ENCODE assay signal across 14 cellular contexts in the genomic region with DNA sequence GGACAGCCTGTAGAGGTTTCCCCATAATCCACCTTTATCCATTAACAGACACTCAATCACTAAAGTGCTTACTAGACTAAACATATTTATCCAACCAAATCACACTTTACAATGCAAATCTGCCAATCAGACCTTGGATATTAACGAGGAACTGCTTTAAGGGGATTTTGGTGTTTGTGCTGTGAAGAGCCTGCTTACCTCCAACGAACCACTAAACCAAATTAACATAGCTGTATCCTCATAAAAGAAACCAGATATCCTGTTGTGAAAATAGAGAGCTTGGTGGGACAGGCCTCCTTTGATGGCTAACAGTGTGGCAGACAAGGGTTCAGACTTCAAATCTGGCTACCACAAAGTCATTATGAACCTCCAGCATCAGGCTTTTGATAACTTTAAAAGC.
DNase-seq lines count a peak whose midpoint lies in the region; TF ChIP-seq lines count a peak whose summit lies in the region.
"Had no signal": no experiment of that assay in that cellular context is flagged by ENCODE, and none has a peak within 500 bp of the region (broad histone marks: within the 10 kb centered on the region; RNA-seq: fewer than 3 reads in every experiment).

No MANE protein-coding gene starts in this region.

- DNase-seq in DMS79 treated with DMSO at 0.1 percent for 48 hours (lab: John Stamatoyannopoulos, UW) (peak; percentile 61), HEK293T (ENCODE audit: extremely low spot score) (peak; percentile 9), NCI-H526 (lab: John Stamatoyannopoulos, UW) (peak; percentile 79 to 92), nephron progenitor cell (no peak), hypothalamus (lab: John Stamatoyannopoulos, UW) (no peak), amygdala (lab: John Stamatoyannopoulos, UW) (no peak), chondrocyte (ENCODE audit: low spot score) (no peak)
- DNase-seq: COR-L47, GM23248, NCI-H1092, NCI-H1694, NCI-H446, OCI-M1, SHP77 treated with DMSO at 0.1 percent for 48 hours had no signal

- H3K36me3 Mint-ChIP-seq in nephron progenitor cell (ENCODE audit: low read depth) = peaks cover 6% of the 10 kb centered on the region
- H3K36me3 Mint-ChIP-seq in chondrocyte (ENCODE audit: low read depth) = no peaks in the 10 kb centered on the region

- POLR2A ChIA-PET in HEK293T (lab: Yijun Ruan, JAX) = no interaction called here

- H3K9me3 Mint-ChIP-seq in nephron progenitor cell (peaks cover 42% of the 10 kb centered on the region), chondrocyte (ENCODE audit: low read depth) (peaks cover 9% of the 10 kb centered on the region)

- no peaks in the 10 kb centered on the region for H3K4me1 Mint-ChIP-seq in nephron progenitor cell
- no peaks in the 10 kb centered on the region for H3K4me1 Mint-ChIP-seq in chondrocyte (ENCODE audit: low read depth)

- H3K27ac Mint-ChIP-seq in nephron progenitor cell (peak overlapping the region; percentile 33), chondrocyte (ENCODE audit: unreplicated experiment) (no peak overlapping the region)

- TF ChIP-seq CTCF in nephron progenitor cell (IDR thresholded peaks at IDR 0.05) (no peak), chondrocyte (IDR thresholded peaks at IDR 0.05) (no peak)

- no peaks in the 10 kb centered on the region for H3K27me3 Mint-ChIP-seq in nephron progenitor cell (ENCODE audit: low read depth, poor library complexity)
- no peaks in the 10 kb centered on the region for H3K27me3 Mint-ChIP-seq in chondrocyte (ENCODE audit: low read depth)

- CTCF ChIA-PET in HEK293T (lab: Yijun Ruan, JAX) = interaction anchor here (0.7 kb wide), 1 partner anchor 30 kb away, joined by 3 read pairs; no protein-coding TSS in a partner anchor

- no peak overlapping the region for H3K4me3 Mint-ChIP-seq in nephron progenitor cell
- H3K4me3 Mint-ChIP-seq in chondrocyte (ENCODE audit: unreplicated experiment) = no peak overlapping the region

TF ChIP-seq in HEK293T, 16 proteins besides CTCF, POLR2A, EP300 and RAD21:
- TF ChIP-seq, protein P1, sequence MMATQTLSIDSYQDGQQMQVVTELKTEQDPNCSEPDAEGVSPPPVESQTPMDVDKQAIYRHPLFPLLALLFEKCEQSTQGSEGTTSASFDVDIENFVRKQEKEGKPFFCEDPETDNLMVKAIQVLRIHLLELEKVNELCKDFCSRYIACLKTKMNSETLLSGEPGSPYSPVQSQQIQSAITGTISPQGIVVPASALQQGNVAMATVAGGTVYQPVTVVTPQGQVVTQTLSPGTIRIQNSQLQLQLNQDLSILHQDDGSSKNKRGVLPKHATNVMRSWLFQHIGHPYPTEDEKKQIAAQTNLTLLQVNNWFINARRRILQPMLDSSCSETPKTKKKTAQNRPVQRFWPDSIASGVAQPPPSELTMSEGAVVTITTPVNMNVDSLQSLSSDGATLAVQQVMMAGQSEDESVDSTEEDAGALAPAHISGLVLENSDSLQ (IDR thresholded peaks at IDR 0.05) = peak; percentile 61
- no peak for TF ChIP-seq FOXM1 (IDR thresholded peaks at IDR 0.05; ENCODE audit: borderline replicate concordance)
TF ChIP-seq in HEK293T: peak in this region for 1.

Comparison
In these comparisons a context has a peak if more than half of its experiments do, and no peak if none do; other contexts are left out.
1. DNase-seq: peak in DMS79 treated with DMSO at 0.1 percent for 48 hours (single experiment), HEK293T (single experiment) and NCI-H526 (2 of 2); none in nephron progenitor cell (single experiment), hypothalamus (0 of 51), amygdala (0 of 56) and chondrocyte (single experiment).